Comparison of ENCODE assay signal across 2 cellular contexts in the genomic region with DNA sequence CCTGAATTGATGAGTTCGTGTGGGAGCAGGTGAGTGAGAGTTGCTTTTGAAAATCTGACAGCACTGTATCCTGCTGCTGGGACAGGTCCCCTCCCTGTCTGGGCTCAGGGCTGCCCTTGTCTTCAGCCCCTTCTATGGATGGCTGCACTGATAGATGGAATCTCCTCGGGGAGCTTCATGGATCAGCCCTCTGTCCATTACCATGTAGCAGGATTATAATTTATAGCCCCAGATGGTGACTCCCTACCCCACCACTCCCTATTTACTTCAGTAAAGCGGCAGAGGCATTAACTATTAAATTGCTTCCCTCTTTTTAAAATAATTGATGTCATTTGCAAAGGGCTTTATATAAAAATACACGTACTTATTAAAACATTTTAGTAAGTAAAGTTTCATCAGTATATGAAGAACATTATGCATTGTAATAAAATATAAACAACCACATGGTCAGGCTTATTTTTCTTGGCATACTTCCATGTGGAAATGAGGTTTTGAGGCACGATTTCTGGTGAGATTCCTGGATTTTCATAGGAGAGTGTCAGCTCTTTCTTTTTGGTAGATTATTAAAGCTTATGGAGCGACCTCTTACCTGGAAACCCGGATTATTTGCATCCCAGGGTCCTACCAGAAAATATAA.
TF ChIP-seq lines count a peak whose summit lies in the region.

No MANE protein-coding gene starts in this region.

TF ChIP-seq in HEK293, 187 proteins besides CTCF, POLR2A, EP300 and RAD21 (continues in another document):
- TF ChIP-seq, protein P1, sequence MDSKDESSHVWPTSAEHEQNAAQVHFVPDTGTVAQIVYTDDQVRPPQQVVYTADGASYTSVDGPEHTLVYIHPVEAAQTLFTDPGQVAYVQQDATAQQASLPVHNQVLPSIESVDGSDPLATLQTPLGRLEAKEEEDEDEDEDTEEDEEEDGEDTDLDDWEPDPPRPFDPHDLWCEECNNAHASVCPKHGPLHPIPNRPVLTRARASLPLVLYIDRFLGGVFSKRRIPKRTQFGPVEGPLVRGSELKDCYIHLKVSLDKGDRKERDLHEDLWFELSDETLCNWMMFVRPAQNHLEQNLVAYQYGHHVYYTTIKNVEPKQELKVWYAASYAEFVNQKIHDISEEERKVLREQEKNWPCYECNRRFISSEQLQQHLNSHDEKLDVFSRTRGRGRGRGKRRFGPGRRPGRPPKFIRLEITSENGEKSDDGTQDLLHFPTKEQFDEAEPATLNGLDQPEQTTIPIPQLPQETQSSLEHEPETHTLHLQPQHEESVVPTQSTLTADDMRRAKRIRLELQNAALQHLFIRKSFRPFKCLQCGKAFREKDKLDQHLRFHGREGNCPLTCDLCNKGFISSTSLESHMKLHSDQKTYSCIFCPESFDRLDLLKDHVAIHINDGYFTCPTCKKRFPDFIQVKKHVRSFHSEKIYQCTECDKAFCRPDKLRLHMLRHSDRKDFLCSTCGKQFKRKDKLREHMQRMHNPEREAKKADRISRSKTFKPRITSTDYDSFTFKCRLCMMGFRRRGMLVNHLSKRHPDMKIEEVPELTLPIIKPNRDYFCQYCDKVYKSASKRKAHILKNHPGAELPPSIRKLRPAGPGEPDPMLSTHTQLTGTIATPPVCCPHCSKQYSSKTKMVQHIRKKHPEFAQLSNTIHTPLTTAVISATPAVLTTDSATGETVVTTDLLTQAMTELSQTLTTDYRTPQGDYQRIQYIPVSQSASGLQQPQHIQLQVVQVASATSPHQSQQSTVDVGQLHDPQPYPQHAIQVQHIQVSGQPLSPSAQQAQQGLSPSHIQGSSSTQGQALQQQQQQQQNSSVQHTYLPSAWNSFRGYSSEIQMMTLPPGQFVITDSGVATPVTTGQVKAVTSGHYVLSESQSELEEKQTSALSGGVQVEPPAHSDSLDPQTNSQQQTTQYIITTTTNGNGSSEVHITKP (tag by site-specific recombination; IDR thresholded peaks at IDR 0.05): peak; percentile 78
- no peak for TF ChIP-seq MZF1 (tag by site-specific recombination; IDR thresholded peaks at IDR 0.05; ENCODE audit: borderline replicate concordance)
- TF ChIP-seq, protein P2, sequence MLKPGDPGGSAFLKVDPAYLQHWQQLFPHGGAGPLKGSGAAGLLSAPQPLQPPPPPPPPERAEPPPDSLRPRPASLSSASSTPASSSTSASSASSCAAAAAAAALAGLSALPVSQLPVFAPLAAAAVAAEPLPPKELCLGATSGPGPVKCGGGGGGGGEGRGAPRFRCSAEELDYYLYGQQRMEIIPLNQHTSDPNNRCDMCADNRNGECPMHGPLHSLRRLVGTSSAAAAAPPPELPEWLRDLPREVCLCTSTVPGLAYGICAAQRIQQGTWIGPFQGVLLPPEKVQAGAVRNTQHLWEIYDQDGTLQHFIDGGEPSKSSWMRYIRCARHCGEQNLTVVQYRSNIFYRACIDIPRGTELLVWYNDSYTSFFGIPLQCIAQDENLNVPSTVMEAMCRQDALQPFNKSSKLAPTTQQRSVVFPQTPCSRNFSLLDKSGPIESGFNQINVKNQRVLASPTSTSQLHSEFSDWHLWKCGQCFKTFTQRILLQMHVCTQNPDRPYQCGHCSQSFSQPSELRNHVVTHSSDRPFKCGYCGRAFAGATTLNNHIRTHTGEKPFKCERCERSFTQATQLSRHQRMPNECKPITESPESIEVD (tag by site-specific recombination; IDR thresholded peaks at IDR 0.05): peak; percentile 58
- TF ChIP-seq, protein P3, sequence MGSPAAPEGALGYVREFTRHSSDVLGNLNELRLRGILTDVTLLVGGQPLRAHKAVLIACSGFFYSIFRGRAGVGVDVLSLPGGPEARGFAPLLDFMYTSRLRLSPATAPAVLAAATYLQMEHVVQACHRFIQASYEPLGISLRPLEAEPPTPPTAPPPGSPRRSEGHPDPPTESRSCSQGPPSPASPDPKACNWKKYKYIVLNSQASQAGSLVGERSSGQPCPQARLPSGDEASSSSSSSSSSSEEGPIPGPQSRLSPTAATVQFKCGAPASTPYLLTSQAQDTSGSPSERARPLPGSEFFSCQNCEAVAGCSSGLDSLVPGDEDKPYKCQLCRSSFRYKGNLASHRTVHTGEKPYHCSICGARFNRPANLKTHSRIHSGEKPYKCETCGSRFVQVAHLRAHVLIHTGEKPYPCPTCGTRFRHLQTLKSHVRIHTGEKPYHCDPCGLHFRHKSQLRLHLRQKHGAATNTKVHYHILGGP (tag by site-specific recombination; IDR thresholded peaks at IDR 0.05): no peak
- no peak for TF ChIP-seq ZNF23 (tag by site-specific recombination; IDR thresholded peaks at IDR 0.05; ENCODE audit: borderline replicate concordance)
- no peak for TF ChIP-seq ZNF433 (tag by site-specific recombination; IDR thresholded peaks at IDR 0.05; ENCODE audit: low read depth)
- TF ChIP-seq ZNF391 (tag by site-specific recombination; IDR thresholded peaks at IDR 0.05; ENCODE audit: borderline replicate concordance, low read depth): no peak
- TF ChIP-seq, protein P4, sequence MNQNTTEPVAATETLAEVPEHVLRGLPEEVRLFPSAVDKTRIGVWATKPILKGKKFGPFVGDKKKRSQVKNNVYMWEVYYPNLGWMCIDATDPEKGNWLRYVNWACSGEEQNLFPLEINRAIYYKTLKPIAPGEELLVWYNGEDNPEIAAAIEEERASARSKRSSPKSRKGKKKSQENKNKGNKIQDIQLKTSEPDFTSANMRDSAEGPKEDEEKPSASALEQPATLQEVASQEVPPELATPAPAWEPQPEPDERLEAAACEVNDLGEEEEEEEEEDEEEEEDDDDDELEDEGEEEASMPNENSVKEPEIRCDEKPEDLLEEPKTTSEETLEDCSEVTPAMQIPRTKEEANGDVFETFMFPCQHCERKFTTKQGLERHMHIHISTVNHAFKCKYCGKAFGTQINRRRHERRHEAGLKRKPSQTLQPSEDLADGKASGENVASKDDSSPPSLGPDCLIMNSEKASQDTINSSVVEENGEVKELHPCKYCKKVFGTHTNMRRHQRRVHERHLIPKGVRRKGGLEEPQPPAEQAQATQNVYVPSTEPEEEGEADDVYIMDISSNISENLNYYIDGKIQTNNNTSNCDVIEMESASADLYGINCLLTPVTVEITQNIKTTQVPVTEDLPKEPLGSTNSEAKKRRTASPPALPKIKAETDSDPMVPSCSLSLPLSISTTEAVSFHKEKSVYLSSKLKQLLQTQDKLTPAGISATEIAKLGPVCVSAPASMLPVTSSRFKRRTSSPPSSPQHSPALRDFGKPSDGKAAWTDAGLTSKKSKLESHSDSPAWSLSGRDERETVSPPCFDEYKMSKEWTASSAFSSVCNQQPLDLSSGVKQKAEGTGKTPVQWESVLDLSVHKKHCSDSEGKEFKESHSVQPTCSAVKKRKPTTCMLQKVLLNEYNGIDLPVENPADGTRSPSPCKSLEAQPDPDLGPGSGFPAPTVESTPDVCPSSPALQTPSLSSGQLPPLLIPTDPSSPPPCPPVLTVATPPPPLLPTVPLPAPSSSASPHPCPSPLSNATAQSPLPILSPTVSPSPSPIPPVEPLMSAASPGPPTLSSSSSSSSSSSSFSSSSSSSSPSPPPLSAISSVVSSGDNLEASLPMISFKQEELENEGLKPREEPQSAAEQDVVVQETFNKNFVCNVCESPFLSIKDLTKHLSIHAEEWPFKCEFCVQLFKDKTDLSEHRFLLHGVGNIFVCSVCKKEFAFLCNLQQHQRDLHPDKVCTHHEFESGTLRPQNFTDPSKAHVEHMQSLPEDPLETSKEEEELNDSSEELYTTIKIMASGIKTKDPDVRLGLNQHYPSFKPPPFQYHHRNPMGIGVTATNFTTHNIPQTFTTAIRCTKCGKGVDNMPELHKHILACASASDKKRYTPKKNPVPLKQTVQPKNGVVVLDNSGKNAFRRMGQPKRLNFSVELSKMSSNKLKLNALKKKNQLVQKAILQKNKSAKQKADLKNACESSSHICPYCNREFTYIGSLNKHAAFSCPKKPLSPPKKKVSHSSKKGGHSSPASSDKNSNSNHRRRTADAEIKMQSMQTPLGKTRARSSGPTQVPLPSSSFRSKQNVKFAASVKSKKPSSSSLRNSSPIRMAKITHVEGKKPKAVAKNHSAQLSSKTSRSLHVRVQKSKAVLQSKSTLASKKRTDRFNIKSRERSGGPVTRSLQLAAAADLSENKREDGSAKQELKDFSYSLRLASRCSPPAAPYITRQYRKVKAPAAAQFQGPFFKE (tag by site-specific recombination; IDR thresholded peaks at IDR 0.05; ENCODE audit: borderline replicate concordance): no peak

TF ChIP-seq in SK-N-SH treated with all-trans-retinoic acid at 6 μM for 48 hours, 23 proteins besides CTCF, POLR2A, EP300 and RAD21:
- TF ChIP-seq, protein P5, sequence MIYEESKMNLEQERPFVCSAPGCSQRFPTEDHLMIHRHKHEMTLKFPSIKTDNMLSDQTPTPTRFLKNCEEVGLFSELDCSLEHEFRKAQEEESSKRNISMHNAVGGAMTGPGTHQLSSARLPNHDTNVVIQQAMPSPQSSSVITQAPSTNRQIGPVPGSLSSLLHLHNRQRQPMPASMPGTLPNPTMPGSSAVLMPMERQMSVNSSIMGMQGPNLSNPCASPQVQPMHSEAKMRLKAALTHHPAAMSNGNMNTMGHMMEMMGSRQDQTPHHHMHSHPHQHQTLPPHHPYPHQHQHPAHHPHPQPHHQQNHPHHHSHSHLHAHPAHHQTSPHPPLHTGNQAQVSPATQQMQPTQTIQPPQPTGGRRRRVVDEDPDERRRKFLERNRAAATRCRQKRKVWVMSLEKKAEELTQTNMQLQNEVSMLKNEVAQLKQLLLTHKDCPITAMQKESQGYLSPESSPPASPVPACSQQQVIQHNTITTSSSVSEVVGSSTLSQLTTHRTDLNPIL (CRISPR knock-in tag; IDR thresholded peaks at IDR 0.05; ENCODE audit: low read depth): no peak
- TF ChIP-seq ZC3H10 (CRISPR knock-in tag; IDR thresholded peaks at IDR 0.05) (no peak), ARNTL (CRISPR knock-in tag; IDR thresholded peaks at IDR 0.05; ENCODE audit: borderline replicate concordance, low read depth) (no peak), TCF4 (CRISPR knock-in tag; IDR thresholded peaks at IDR 0.05; ENCODE audit: borderline replicate concordance) (peak; percentile 59; the same call in 1 of the 2 replicates), PPARA (CRISPR knock-in tag; IDR thresholded peaks at IDR 0.05; ENCODE audit: borderline replicate concordance) (no peak), ISL1 (CRISPR knock-in tag; IDR thresholded peaks at IDR 0.05) (no peak), GLIS3 (CRISPR knock-in tag; IDR thresholded peaks at IDR 0.05) (no peak), ZNF70 (CRISPR knock-in tag; IDR thresholded peaks at IDR 0.05) (0 out of 2 replicates have a peak, but pooled peaks have one; percentile 34), OSR1 (CRISPR knock-in tag; IDR thresholded peaks at IDR 0.05) (no peak), TOX (CRISPR knock-in tag; IDR thresholded peaks at IDR 0.05; ENCODE audit: borderline replicate concordance) (no peak), CSDC2 (CRISPR knock-in tag; IDR thresholded peaks at IDR 0.05) (no peak), ZFP30 (CRISPR knock-in tag; IDR thresholded peaks at IDR 0.05) (no peak), SNAI2 (CRISPR knock-in tag; IDR thresholded peaks at IDR 0.05) (no peak), ZNF8 (CRISPR knock-in tag; IDR thresholded peaks at IDR 0.05) (no peak)
- TF ChIP-seq, protein P6, sequence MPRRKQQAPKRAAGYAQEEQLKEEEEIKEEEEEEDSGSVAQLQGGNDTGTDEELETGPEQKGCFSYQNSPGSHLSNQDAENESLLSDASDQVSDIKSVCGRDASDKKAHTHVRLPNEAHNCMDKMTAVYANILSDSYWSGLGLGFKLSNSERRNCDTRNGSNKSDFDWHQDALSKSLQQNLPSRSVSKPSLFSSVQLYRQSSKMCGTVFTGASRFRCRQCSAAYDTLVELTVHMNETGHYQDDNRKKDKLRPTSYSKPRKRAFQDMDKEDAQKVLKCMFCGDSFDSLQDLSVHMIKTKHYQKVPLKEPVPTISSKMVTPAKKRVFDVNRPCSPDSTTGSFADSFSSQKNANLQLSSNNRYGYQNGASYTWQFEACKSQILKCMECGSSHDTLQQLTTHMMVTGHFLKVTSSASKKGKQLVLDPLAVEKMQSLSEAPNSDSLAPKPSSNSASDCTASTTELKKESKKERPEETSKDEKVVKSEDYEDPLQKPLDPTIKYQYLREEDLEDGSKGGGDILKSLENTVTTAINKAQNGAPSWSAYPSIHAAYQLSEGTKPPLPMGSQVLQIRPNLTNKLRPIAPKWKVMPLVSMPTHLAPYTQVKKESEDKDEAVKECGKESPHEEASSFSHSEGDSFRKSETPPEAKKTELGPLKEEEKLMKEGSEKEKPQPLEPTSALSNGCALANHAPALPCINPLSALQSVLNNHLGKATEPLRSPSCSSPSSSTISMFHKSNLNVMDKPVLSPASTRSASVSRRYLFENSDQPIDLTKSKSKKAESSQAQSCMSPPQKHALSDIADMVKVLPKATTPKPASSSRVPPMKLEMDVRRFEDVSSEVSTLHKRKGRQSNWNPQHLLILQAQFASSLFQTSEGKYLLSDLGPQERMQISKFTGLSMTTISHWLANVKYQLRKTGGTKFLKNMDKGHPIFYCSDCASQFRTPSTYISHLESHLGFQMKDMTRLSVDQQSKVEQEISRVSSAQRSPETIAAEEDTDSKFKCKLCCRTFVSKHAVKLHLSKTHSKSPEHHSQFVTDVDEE (CRISPR knock-in tag; IDR thresholded peaks at IDR 0.05): peak; percentile 29; the same call in 1 of the 2 replicates
TF ChIP-seq in SK-N-SH treated with all-trans-retinoic acid at 6 μM for 48 hours: peak in this region for 3.
